9 cellular contexts compared by ENCODE assay signal in the genomic region with DNA sequence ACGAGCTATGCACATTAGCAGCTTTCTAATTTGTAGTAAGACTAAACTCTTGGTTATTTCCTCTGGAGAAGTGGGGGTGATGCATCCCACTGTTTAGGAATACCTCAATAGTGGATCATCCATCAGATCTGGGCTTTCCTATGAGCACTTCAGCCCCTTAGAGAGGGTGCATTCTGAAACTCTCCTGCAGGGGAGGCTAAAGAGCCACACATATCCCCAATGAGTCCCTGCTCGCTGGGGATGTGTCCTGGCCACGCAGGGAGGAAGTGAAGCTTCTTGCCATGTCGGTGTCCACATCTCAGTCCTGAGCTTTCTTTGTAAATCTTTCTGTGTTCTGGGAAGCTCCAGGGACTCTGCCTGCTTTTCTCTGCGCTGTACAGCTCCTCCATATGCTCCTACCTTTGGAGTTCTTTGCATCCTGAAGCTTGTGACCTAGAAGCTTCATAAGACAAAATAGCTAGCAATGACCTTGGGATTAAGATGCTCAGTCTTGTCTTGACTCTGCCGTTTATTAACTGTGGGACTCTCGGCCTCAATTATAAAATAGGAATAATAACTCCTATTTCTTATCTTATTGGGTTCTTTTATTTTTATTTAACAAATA. TPM values are rescaled to one million over a fixed set of nuclear protein-coding genes. Genes with fewer than 3 reads are reported as not detected.
A peak's percentile ranks its signal among the peaks of the same experiment; 100 is the strongest.
DNase-seq lines count a peak whose midpoint lies in the region; ATAC-seq and TF ChIP-seq lines count a peak whose summit lies in the region.
"Had no signal": no experiment of that assay in that cellular context is flagged by ENCODE, and none has a peak within 500 bp of the region (broad histone marks: within the 10 kb centered on the region; RNA-seq: fewer than 3 reads in every experiment).

No MANE protein-coding gene starts in this region.

- H3K27ac ChIP-seq in CD4-positive, alpha-beta T cell (ENCODE audit: low read depth, low read length) = no peak overlapping the region
- H3K27ac ChIP-seq in fibroblast of lung (ENCODE audit: insufficient read depth, low read length) (peak overlapping the region; percentile 56), neural cell (ENCODE audit: low read length) (no peak overlapping the region), tibial artery (no peak overlapping the region)

- peak; percentile 80 for TF ChIP-seq RAD21 in neural cell (conservative IDR thresholded peaks at IDR 0.05)

- H3K9me2 ChIP-seq in neural cell (ENCODE audit: insufficient read depth, low read length) = no peaks in the 10 kb centered on the region

- peak; percentile 77 for ATAC-seq in CD4-positive, alpha-beta T cell (ENCODE audit: poor library complexity)
- ATAC-seq in GM18909 (IDR thresholded peaks at IDR 0.05; ENCODE audit: poor library complexity, unreplicated experiment) = peak; percentile 87
- peak; percentile 85 for ATAC-seq in HG03280 (IDR thresholded peaks at IDR 0.05; ENCODE audit: unreplicated experiment)

- H3K9ac ChIP-seq in fibroblast of lung (ENCODE audit: insufficient read depth, low read length) (no peak overlapping the region), neural cell (ENCODE audit: low read length) (no peak overlapping the region)

- peaks cover 15% of the 10 kb centered on the region for H3K4me1 Mint-ChIP-seq in CD4-positive, alpha-beta T cell (ENCODE audit: low read depth)

- intact Hi-C loops in CD4-positive, alpha-beta T cell (cut with DNase I, micrococcal nuclease) = loop anchor here (1.0 to 10.0 kb wide), 5 partner anchors 360 to 1828 kb away; no protein-coding TSS in a partner anchor
- intact Hi-C loops in tibial artery (cut with DNase I; ENCODE audit: low total_unique reads) = loop anchor here (2.0 to 10.0 kb wide), 3 partner anchors 98 to 395 kb away; no protein-coding TSS in a partner anchor

- peaks cover 63% of the 10 kb centered on the region for H3K27me3 Mint-ChIP-seq in CD4-positive, alpha-beta T cell

- TF ChIP-seq EP300 in neural cell (conservative IDR thresholded peaks at IDR 0.05; ENCODE audit: poor library complexity, severe bottlenecking) = no peak

- H3K79me2 ChIP-seq in fibroblast of lung (ENCODE audit: control insufficient read depth, insufficient read depth, low read length) (no peaks in the 10 kb centered on the region), neural cell (replicated peaks; ENCODE audit: insufficient read depth, low read length) (no peaks in the 10 kb centered on the region)

- H3K4me2 ChIP-seq in fibroblast of lung (ENCODE audit: extremely low read depth, insufficient read depth, low read length) (peak overlapping the region; percentile 81), neural cell (ENCODE audit: low read length) (no peak overlapping the region)

- H4K20me1 ChIP-seq in fibroblast of lung (ENCODE audit: control insufficient read depth, extremely low read depth, insufficient read depth, low read length) (no peaks in the 10 kb centered on the region), neural cell (ENCODE audit: insufficient read depth) (no peaks in the 10 kb centered on the region)

- CTCF ChIA-PET in CD4-positive, alpha-beta T cell (lab: Charles Lee) = interaction anchor here (0.7 to 4.9 kb wide), 9 partner anchors 12 to 1804 kb away, joined by 3 to 75 read pairs (median 4); no protein-coding TSS in a partner anchor

- DNase-seq in CD4-positive, alpha-beta T cell = peak; percentile 16 to 57 (median 30)
- peak; percentile 79 for DNase-seq in NOMO-1 treated with DMSO at 0.1 percent for 48 hours (lab: John Stamatoyannopoulos, UW; ENCODE audit: unreplicated experiment)
- peak; percentile 36 for DNase-seq in activated T-cell treated with anti-CD3 and anti-CD28 coated beads for 24 hours (ENCODE audit: low read depth)
- DNase-seq in fibroblast of lung (ENCODE audit: low read depth in 2 of 2) = peak; percentile 32 to 48
- DNase-seq in tibial artery = peak; percentile 78 to 83

- POLR2A ChIA-PET in CD4-positive, alpha-beta T cell (lab: Charles Lee) = interaction anchor here (3.1 kb wide), 1 partner anchor 360 kb away, joined by 11 read pairs; no protein-coding TSS in a partner anchor

- H3K4me1 ChIP-seq in fibroblast of lung (ENCODE audit: control insufficient read depth, extremely low read depth, insufficient read depth, low read length) = peaks cover 4% of the 10 kb centered on the region
- H3K4me1 ChIP-seq in tibial artery = peaks cover 0 to 11% (median 4%) of the 10 kb centered on the region in 4 donors

- H3K9me3 Mint-ChIP-seq in CD4-positive, alpha-beta T cell = no peaks in the 10 kb centered on the region

- H3K4me3 ChIP-seq in fibroblast of lung (replicated peaks in 1 of 4; ENCODE audit: control extremely low read depth in 1 of 4, insufficient read depth in 1 of 4, low read depth in 3 of 4, low read length in 4 of 4) (peak overlapping the region in 1 of 4 experiments; percentile 52), neural cell (ENCODE audit: low read length) (no peak overlapping the region), tibial artery (no peak overlapping the region)

- H3K27ac Mint-ChIP-seq in CD4-positive, alpha-beta T cell = no peak overlapping the region
- H3K27ac Mint-ChIP-seq: activated naive CD8-positive, alpha-beta T cell had no signal

- H3K4me3 Mint-ChIP-seq in CD4-positive, alpha-beta T cell = no peak overlapping the region

- no peak for TF ChIP-seq CTCF in CD4-positive, alpha-beta T cell (IDR thresholded peaks at IDR 0.05)
- peak; percentile 66 to 95 for TF ChIP-seq CTCF in fibroblast of lung (conservative IDR thresholded peaks at IDR 0.05 in 1 of 2, IDR thresholded peaks at IDR 0.05 in 1 of 2; ENCODE audit: low read depth in 1 of 2, low read length in 2 of 2)
- TF ChIP-seq CTCF in neural cell (IDR thresholded peaks at IDR 0.05; ENCODE audit: poor library complexity, severe bottlenecking) = peak; percentile 81
- peak; percentile 75 to 84 for TF ChIP-seq CTCF in tibial artery (IDR thresholded peaks at IDR 0.05)

- no peaks in the 10 kb centered on the region for H3K36me3 Mint-ChIP-seq in CD4-positive, alpha-beta T cell (ENCODE audit: low read depth)
- H3K36me3 Mint-ChIP-seq: activated naive CD8-positive, alpha-beta T cell had no signal

- peaks cover 15% of the 10 kb centered on the region for H3K27me3 ChIP-seq in CD4-positive, alpha-beta T cell (ENCODE audit: control insufficient read depth, insufficient read depth, low read length)
- H3K27me3 ChIP-seq in fibroblast of lung (ENCODE audit: control insufficient read depth, insufficient read depth, low read length) = no peaks in the 10 kb centered on the region
- no peaks in the 10 kb centered on the region for H3K27me3 ChIP-seq in neural cell (ENCODE audit: insufficient read depth, low read depth, low read length)
- H3K27me3 ChIP-seq in tibial artery = peaks cover 0 to 5% of the 10 kb centered on the region in 2 donors

- peak overlapping the region; percentile 52 for H2AFZ ChIP-seq in fibroblast of lung (ENCODE audit: low read length)
- H2AFZ ChIP-seq in neural cell (ENCODE audit: low read depth, low read length) = no peak overlapping the region

- no peaks in the 10 kb centered on the region for H3K9me3 ChIP-seq in CD4-positive, alpha-beta T cell (ENCODE audit: control insufficient read depth, low read length)
- H3K9me3 ChIP-seq in fibroblast of lung (ENCODE audit: control insufficient read depth, insufficient read depth, low read depth, low read length) (no peaks in the 10 kb centered on the region), neural cell (ENCODE audit: low read length) (no peaks in the 10 kb centered on the region), tibial artery (no peaks in the 10 kb centered on the region)

- H3F3A ChIP-seq in neural cell (ENCODE audit: insufficient read depth, low read length, poor library complexity, severe bottlenecking) = no peaks in the 10 kb centered on the region

- no peaks in the 10 kb centered on the region for H3K36me3 ChIP-seq in fibroblast of lung (ENCODE audit: control insufficient read depth, insufficient read depth, low read length)
- H3K36me3 ChIP-seq in neural cell (ENCODE audit: insufficient read depth, low read length) = no peaks in the 10 kb centered on the region
- H3K36me3 ChIP-seq in tibial artery = no peaks in the 10 kb centered on the region

TF ChIP-seq in neural cell, 6 proteins besides CTCF, POLR2A, EP300 and RAD21:
- TF ChIP-seq SMC3 (conservative IDR thresholded peaks at IDR 0.05; ENCODE audit: poor library complexity) (peak; percentile 87), POLR2AphosphoS5 (IDR thresholded peaks at IDR 0.05) (no peak)

RNA-seq across cellular contexts. Expression of gene MASP1, which starts 28.3 kb away (rescaled TPM):
- not detected for total RNA-seq in CD4-positive, alpha-beta T cell
- total RNA-seq in fibroblast of lung = 56.2 and 328 TPM in 2 replicates
- 73.9 and 145 TPM in 2 replicates for polyA plus RNA-seq in fibroblast of lung
- 46.8 and 120 TPM in 2 replicates for polyA plus RNA-seq in fibroblast of lung (2012)
- 209 and 478 TPM in 2 replicates for polyA minus RNA-seq in fibroblast of lung (ENCODE audit: low replicate concordance)
- 0.19 and 0.74 TPM in 2 replicates for polyA plus RNA-seq in neural cell
- polyA minus RNA-seq in neural cell = 0.49 and 0.93 TPM in 2 replicates

RNA-seq across cellular contexts. Expression of gene RTP4, which starts 48.4 kb away (rescaled TPM):
- total RNA-seq in CD4-positive, alpha-beta T cell = 1 to 10 TPM; 1.1 to 1.5 TPM
- 2.1 and 3.5 TPM in 2 replicates for total RNA-seq in fibroblast of lung
- polyA plus RNA-seq in fibroblast of lung (0.59 and 1.0 TPM in 2 replicates), neural cell (not detected in 2 replicates)
- 0.98 and 2.2 TPM in 2 replicates for polyA plus RNA-seq in fibroblast of lung (2012)
- polyA minus RNA-seq in fibroblast of lung (ENCODE audit: low replicate concordance) (2.6 TPM in 1 of 2 replicates, not detected in the other), neural cell (not detected in 2 replicates)

Comparison
In these comparisons a context has a peak if more than half of its experiments do, and no peak if none do; other contexts are left out.
1. DNase-seq: peak in every context shown above with its lines; median percentile 80 in tibial artery; 79 in NOMO-1 treated with DMSO at 0.1 percent for 48 hours; 40 in fibroblast of lung; 36 in activated T-cell treated with anti-CD3 and anti-CD28 coated beads for 24 hours; 30 in CD4-positive, alpha-beta T cell.
2. RNA of gene MASP1, which starts 28.3 kb away (total RNA-seq): 56.2 to 328 TPM in fibroblast of lung; not detected in CD4-positive, alpha-beta T cell; every median in the first group is over 10 times any median in the second.
3. Peak in every context shown above with its lines, with median percentiles within 50 percentile points of each other: ATAC-seq.